7 cellular contexts compared by ENCODE assay signal in genomic region chr9:100322954-100323536, GRCh38. TPM values are rescaled to one million over a fixed set of nuclear protein-coding genes. Genes with fewer than 3 reads are reported as not detected.
DNase-seq lines count a peak whose midpoint lies in the region; ATAC-seq and TF ChIP-seq lines count a peak whose summit lies in the region.

No MANE protein-coding gene starts in this region.

- DNase-seq in Caki2 (ENCODE audit: low read depth) (peak; percentile 17), NCI-H460 (ENCODE audit: extremely low read depth, low read depth) (peak; percentile 38), astrocyte of the hippocampus (ENCODE audit: low read depth, low spot score) (peak; percentile 61), kidney epithelial cell (ENCODE audit: low read depth) (no peak), type B pancreatic cell (ENCODE audit: extremely low spot score, unreplicated experiment) (no peak)

- no peak overlapping the region for H3K27ac Mint-ChIP-seq in type B pancreatic cell

- H3K4me3 ChIP-seq in kidney epithelial cell (ENCODE audit: low read depth, low read length): no peak overlapping the region

- H3K9me3 Mint-ChIP-seq in type B pancreatic cell: no peaks in the 10 kb centered on the region

- no peaks in the 10 kb centered on the region for H3K27me3 Mint-ChIP-seq in type B pancreatic cell

- ATAC-seq in GM21723 (IDR thresholded peaks at IDR 0.05; ENCODE audit: unreplicated experiment) (peak; percentile 51), GM18511 (IDR thresholded peaks at IDR 0.05; ENCODE audit: unreplicated experiment) (no peak)

- TF ChIP-seq CTCF in kidney epithelial cell (IDR thresholded peaks at IDR 0.05; ENCODE audit: insufficient read depth, low read length, poor library complexity, severe bottlenecking): peak; percentile 52
- peak; percentile 86 for TF ChIP-seq CTCF in type B pancreatic cell (conservative IDR thresholded peaks at IDR 0.05)

- H3K36me3 ChIP-seq in kidney epithelial cell (ENCODE audit: control insufficient read depth, insufficient read depth, low read length): no peaks in the 10 kb centered on the region

- no peaks in the 10 kb centered on the region for H3K4me1 Mint-ChIP-seq in type B pancreatic cell (ENCODE audit: unreplicated experiment)

- no peaks in the 10 kb centered on the region for H3K27me3 ChIP-seq in kidney epithelial cell (ENCODE audit: control insufficient read depth, insufficient read depth, low read length)

- H3K4me3 Mint-ChIP-seq in type B pancreatic cell: no peak overlapping the region

- peaks cover 19% of the 10 kb centered on the region for H3K36me3 Mint-ChIP-seq in type B pancreatic cell

- in situ Hi-C loops in Caki2 (cut with HindIII; ENCODE audit: low pct_unique_long_range_greater_than_20kb, low sequenced_read_pairs): no loop called here

RNA-seq across cellular contexts. Expression of gene TEX10, which starts 29.7 kb away (rescaled TPM):
- total RNA-seq in Caki2 (2014; rRNA removed; shearing (Covaris generic); ENCODE audit: low replicate concordance): 20.6 and 25.8 TPM in 2 replicates
- 38.9 and 42.3 TPM in 2 replicates for total RNA-seq in NCI-H460 (2014; rRNA removed; shearing (Covaris generic))
- polyA plus RNA-seq in NCI-H460 (2014; cell fraction: nucleus; rRNA removed): 28.6 and 36.1 TPM in 2 replicates
- total RNA-seq in kidney epithelial cell: 29.2 and 33.4 TPM in 2 replicates
- 34.2 and 41.9 TPM in 2 replicates for total RNA-seq in type B pancreatic cell (ENCODE audit: low replicate concordance)

Comparison
In these comparisons a context has a peak if more than half of its experiments do, and no peak if none do; other contexts are left out.
1. DNase-seq: peak in Caki2 (single experiment), NCI-H460 (single experiment) and astrocyte of the hippocampus (single experiment); none in kidney epithelial cell (single experiment) and type B pancreatic cell (single experiment).